ENCODE assay signal across 8 cellular contexts in the genomic region with DNA sequence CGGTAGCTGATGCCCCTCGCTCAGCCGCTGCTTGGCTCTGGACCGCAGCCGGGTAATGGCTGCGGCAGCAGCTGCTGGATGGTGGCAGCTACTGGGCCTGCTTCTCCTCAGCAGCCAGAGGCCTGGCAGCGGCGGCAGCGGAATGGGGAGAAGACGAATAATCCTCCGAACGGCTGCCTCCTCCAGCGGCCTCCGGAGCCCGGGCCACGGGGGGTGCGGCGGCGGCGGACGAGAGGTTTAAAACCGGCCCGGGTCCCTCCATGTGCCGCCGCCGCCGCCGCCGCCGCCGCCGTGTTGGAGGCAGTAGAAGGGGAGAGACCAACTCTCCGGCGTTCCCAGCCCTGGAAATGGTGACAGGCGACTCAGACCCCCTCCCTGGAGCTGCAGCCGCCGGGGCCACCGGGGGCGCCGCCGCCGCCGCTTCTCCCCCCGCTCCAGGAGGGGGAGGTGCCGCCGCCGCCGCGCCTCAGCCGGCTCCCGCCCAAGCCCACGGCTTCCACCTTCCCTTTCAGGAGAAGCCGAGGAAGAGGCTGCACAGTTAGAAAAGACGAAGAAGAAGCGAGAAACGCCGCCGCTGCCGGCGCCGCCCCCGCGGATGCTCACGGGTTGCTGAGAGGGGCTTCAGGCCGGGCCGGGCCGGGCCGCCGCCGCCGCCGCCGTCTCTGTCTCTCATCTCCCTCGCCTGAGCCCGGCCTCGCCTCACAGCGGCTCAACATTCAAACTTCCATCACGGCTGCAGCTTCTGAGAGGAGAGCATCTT.
DNase-seq lines count a peak whose midpoint lies in the region; ATAC-seq, FAIRE-seq and TF ChIP-seq lines count a peak whose summit lies in the region.

No MANE protein-coding gene starts in this region.

- no peaks in the 10 kb centered on the region for H3K9me1 ChIP-seq in keratinocyte (ENCODE audit: control insufficient read depth, extremely low read depth, insufficient read depth, low read length)

- peaks cover 11% of the 10 kb centered on the region for H3K4me1 Mint-ChIP-seq in central memory CD8-positive, alpha-beta T cell

- FAIRE-seq in keratinocyte (lab: Jason Lieb, UNC): no peak

- H3K27me3 ChIP-seq in HUES6 (ENCODE audit: control insufficient read depth, insufficient read depth, low read length) (no peaks in the 10 kb centered on the region), keratinocyte (ENCODE audit: control insufficient read depth, extremely low read depth, insufficient read depth, low read length) (peaks cover 2% of the 10 kb centered on the region)

- no peaks in the 10 kb centered on the region for H3K79me2 ChIP-seq in keratinocyte (ENCODE audit: control insufficient read depth, insufficient read depth, low read length)

- H3K4me3 Mint-ChIP-seq in central memory CD8-positive, alpha-beta T cell: peak overlapping the region; percentile 81

- H2AFZ ChIP-seq in keratinocyte (ENCODE audit: control insufficient read depth, low read length): peak overlapping the region; percentile 58

- no peak for TF ChIP-seq CTCF in keratinocyte (optimal IDR thresholded peaks at IDR 0.05 in 1 of 3, IDR thresholded peaks at IDR 0.05 in 1 of 3, conservative IDR thresholded peaks at IDR 0.05 in 1 of 3; ENCODE audit: extremely low read depth in 1 of 3, insufficient read depth in 2 of 3, low read length in 3 of 3)

- dilution Hi-C loops in keratinocyte (cut with MboI; ENCODE audit: extremely low pct_ligation_motif_present, low sequenced_read_pairs): no loop called here

- H3K27ac ChIP-seq in HUES6 (ENCODE audit: low read depth, low read length): peak overlapping the region; percentile 80; the same call in 1 of the 2 replicates
- no peak overlapping the region for H3K27ac ChIP-seq in keratinocyte (ENCODE audit: control insufficient read depth, insufficient read depth, low read length)

- no peaks in the 10 kb centered on the region for H4K20me1 ChIP-seq in keratinocyte (ENCODE audit: control insufficient read depth, extremely low read depth, insufficient read depth, low read length)

- H3K27me3 Mint-ChIP-seq in central memory CD8-positive, alpha-beta T cell: peaks cover 100% of the 10 kb centered on the region

- H3K4me2 ChIP-seq in keratinocyte (ENCODE audit: control insufficient read depth, extremely low read depth, insufficient read depth, low read depth, low read length): peak overlapping the region; percentile 70

- peaks cover 2% of the 10 kb centered on the region for H3K36me3 Mint-ChIP-seq in central memory CD8-positive, alpha-beta T cell (ENCODE audit: insufficient read depth)

- H3K9ac ChIP-seq in HUES6 (ENCODE audit: low read length) (peak overlapping the region; percentile 61), keratinocyte (ENCODE audit: control insufficient read depth, extremely low read depth, insufficient read depth, low read length) (peak overlapping the region; percentile 28)

- DNase-seq in CMK (ENCODE audit: low read depth): peak; percentile 37
- peak; percentile 2 for DNase-seq in T-helper 9 cell
- DNase-seq in central memory CD8-positive, alpha-beta T cell (ENCODE audit: low spot score in 2 of 2): no peak
- no peak for DNase-seq in keratinocyte (ENCODE audit: low read depth, low spot score)
- peak; percentile 45 for DNase-seq in stimulated activated CD4-positive, alpha-beta T cell treated with anti-CD3 and anti-CD28 coated beads, Interleukin-15, amount 100 ng/mL, for 24 hours
- no peak for DNase-seq in NCI-H446 treated with DMSO at 0.1 percent for 48 hours (lab: John Stamatoyannopoulos, UW)

- H3K9me3 ChIP-seq in HUES6 (ENCODE audit: control insufficient read depth, insufficient read depth, low read depth, low read length) (no peaks in the 10 kb centered on the region), keratinocyte (ENCODE audit: control insufficient read depth, low read depth, low read length) (no peaks in the 10 kb centered on the region)

- H3K9me3 Mint-ChIP-seq in central memory CD8-positive, alpha-beta T cell: no peaks in the 10 kb centered on the region

- H3K4me3 ChIP-seq in HUES6 (ENCODE audit: low read depth, low read length) (peak overlapping the region; percentile 71), keratinocyte (ENCODE audit: control insufficient read depth in 2 of 3, extremely low read depth in 1 of 3, insufficient read depth in 2 of 3, low read depth in 1 of 3, low read length in 3 of 3) (peak overlapping the region; percentile 40 to 67 (median 51))

- H3K4me1 ChIP-seq in HUES6 (ENCODE audit: control insufficient read depth, insufficient read depth, low read length) (no peaks in the 10 kb centered on the region), keratinocyte (ENCODE audit: control insufficient read depth, extremely low read depth, insufficient read depth, low read length) (no peaks in the 10 kb centered on the region)

- H3K27ac Mint-ChIP-seq in central memory CD8-positive, alpha-beta T cell (ENCODE audit: low read depth): no peak overlapping the region

- H3K36me3 ChIP-seq in HUES6 (ENCODE audit: control insufficient read depth, insufficient read depth, low read length) (no peaks in the 10 kb centered on the region), keratinocyte (ENCODE audit: control insufficient read depth in 2 of 2, extremely low read depth in 1 of 2, insufficient read depth in 2 of 2, low read length in 2 of 2) (no peaks in the 10 kb centered on the region)

- peak; percentile 49 for ATAC-seq in central memory CD8-positive, alpha-beta T cell (replicated peaks; ENCODE audit: extremely low read depth, poor library complexity, severe bottlenecking)
- ATAC-seq in HG02678 (IDR thresholded peaks at IDR 0.05; ENCODE audit: unreplicated experiment): no peak

Comparison
In these comparisons a context has a peak if more than half of its experiments do, and no peak if none do; other contexts are left out.
1. DNase-seq: peak in CMK (single experiment), T-helper 9 cell (single experiment) and stimulated activated CD4-positive, alpha-beta T cell treated with anti-CD3 and anti-CD28 coated beads, Interleukin-15, amount 100 ng/mL, for 24 hours (single experiment); none in central memory CD8-positive, alpha-beta T cell (0 of 2), keratinocyte (single experiment) and NCI-H446 treated with DMSO at 0.1 percent for 48 hours (single experiment).